27 cellular contexts compared by ENCODE assay signal in genomic region chr12:58099476-58099875, GRCh38.
"Had no signal": no experiment of that assay in that cellular context is flagged by ENCODE, and none has a peak within 500 bp of the region (broad histone marks: within the 10 kb centered on the region; RNA-seq: fewer than 3 reads in every experiment).

No MANE protein-coding gene starts in this region.

- H3K4me1 Mint-ChIP-seq: mesothelial cell of epicardium; naive thymus-derived CD4-positive, alpha-beta T cell; stimulated activated effector memory CD8-positive, alpha-beta T cell treated with anti-CD3 and anti-CD28 coated beads, Interleukin-12 subunit alpha, Interleukin-12 subunit beta, amount 100 ng/mL, for 72 hours had no signal

- H3K36me3 ChIP-seq: left lung, lower lobe of right lung, ovary, spleen, suprapubic skin, thoracic aorta, tibial artery, upper lobe of right lung had no signal

- H3K27ac ChIP-seq: hepatocyte, left lung, lower lobe of right lung, ovary, spleen, suprapubic skin, thoracic aorta, tibial artery, upper lobe of right lung had no signal

- H3K27ac Mint-ChIP-seq: mesothelial cell of epicardium; naive thymus-derived CD4-positive, alpha-beta T cell; natural killer cell treated with Interleukin-12 subunit alpha and Interleukin-12 subunit beta and Interleukin-15 and Interleukin-18, amount 100 ng/mL, for 72 hours; progenitor cell of endocrine pancreas; stimulated activated effector memory CD8-positive, alpha-beta T cell treated with anti-CD3 and anti-CD28 coated beads, Interleukin-12 subunit alpha, Interleukin-12 subunit beta, amount 100 ng/mL, for 72 hours; stimulated activated naive CD8-positive, alpha-beta T cell treated with anti-CD3 and anti-CD28 coated beads, Interleukin-15, Interleukin-2, amounts not matched to agents 100 ng/mL and 50 ng/mL, for 24 hours had no signal

- ATAC-seq: left colon; left lung; lower lobe of right lung; mucosa of descending colon; naive thymus-derived CD4-positive, alpha-beta T cell; natural killer cell treated with Interleukin-12 subunit alpha and Interleukin-12 subunit beta and Interleukin-15 and Interleukin-18, amount 100 ng/mL, for 72 hours; right cardiac atrium; sciatic nerve; stimulated activated effector memory CD8-positive, alpha-beta T cell treated with anti-CD3 and anti-CD28 coated beads, Interleukin-12 subunit alpha, Interleukin-12 subunit beta, amount 100 ng/mL, for 72 hours; upper lobe of right lung had no signal

- H3K27me3 Mint-ChIP-seq: progenitor cell of endocrine pancreas had no signal

- H3K9me3 ChIP-seq: lower lobe of right lung, mucosa of descending colon, suprapubic skin, thoracic aorta, upper lobe of right lung had no signal

- H3K27me3 ChIP-seq: hepatocyte, left lung, ovary, spleen, suprapubic skin, tibial artery, upper lobe of right lung had no signal

- H3K36me3 Mint-ChIP-seq: mesothelial cell of epicardium; natural killer cell treated with Interleukin-12 subunit alpha and Interleukin-12 subunit beta and Interleukin-15 and Interleukin-18, amount 100 ng/mL, for 72 hours; stimulated activated effector memory CD8-positive, alpha-beta T cell treated with anti-CD3 and anti-CD28 coated beads, Interleukin-12 subunit alpha, Interleukin-12 subunit beta, amount 100 ng/mL, for 72 hours had no signal

- H3K9me3 Mint-ChIP-seq: natural killer cell treated with Interleukin-12 subunit alpha and Interleukin-12 subunit beta and Interleukin-15 and Interleukin-18, amount 100 ng/mL, for 72 hours; stimulated activated naive CD8-positive, alpha-beta T cell treated with anti-CD3 and anti-CD28 coated beads, Interleukin-15, Interleukin-2, amounts not matched to agents 100 ng/mL and 50 ng/mL, for 24 hours had no signal

- DNase-seq: kidney; left colon; left lung; lower lobe of right lung; mammary epithelial cell; mesendoderm; mucosa of descending colon; naive thymus-derived CD4-positive, alpha-beta T cell; ovary; retina; right cardiac atrium; small intestine; spleen; stimulated activated CD4-positive, alpha-beta T cell treated with anti-CD3 and anti-CD28 coated beads, Interleukin-4, amount 100 ng/mL, for 24 hours; stimulated activated naive CD4-positive, alpha-beta T cell; tibial artery; trophoblast cell; upper lobe of right lung had no signal

- H3K4me3 Mint-ChIP-seq: mesothelial cell of epicardium; naive thymus-derived CD4-positive, alpha-beta T cell; natural killer cell treated with Interleukin-12 subunit alpha and Interleukin-12 subunit beta and Interleukin-15 and Interleukin-18, amount 100 ng/mL, for 72 hours; stimulated activated effector memory CD8-positive, alpha-beta T cell treated with anti-CD3 and anti-CD28 coated beads, Interleukin-12 subunit alpha, Interleukin-12 subunit beta, amount 100 ng/mL, for 72 hours; stimulated activated naive CD8-positive, alpha-beta T cell treated with anti-CD3 and anti-CD28 coated beads, Interleukin-15, Interleukin-2, amounts not matched to agents 100 ng/mL and 50 ng/mL, for 24 hours had no signal

- H3K4me1 ChIP-seq: left lung, lower lobe of right lung, spleen, suprapubic skin, tibial artery, upper lobe of right lung had no signal

- H3K4me3 ChIP-seq: hepatocyte, left lung, lower lobe of right lung, mucosa of descending colon, ovary, spleen, suprapubic skin, thoracic aorta, tibial artery, upper lobe of right lung had no signal
